Comparison of ENCODE assay signal across 9 cellular contexts in the genomic region with DNA sequence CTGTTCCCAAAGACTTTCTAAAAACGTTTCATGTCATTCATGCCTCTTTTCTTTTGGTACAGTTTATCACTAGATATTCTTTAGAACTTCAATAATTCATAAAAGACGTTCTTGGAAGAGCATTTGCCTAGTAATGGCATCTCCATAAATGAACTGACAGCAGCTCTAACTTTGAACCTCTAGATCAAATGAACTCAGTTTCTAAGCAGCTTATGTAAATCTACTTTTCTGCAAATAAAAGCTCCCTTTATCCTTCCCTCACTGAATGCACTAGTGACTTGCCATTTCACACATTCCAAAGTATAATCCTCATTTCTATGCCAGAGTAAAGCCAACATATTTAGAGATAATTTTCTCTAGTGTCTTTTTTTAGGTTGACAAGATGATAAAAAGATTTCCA.
"Had no signal": no experiment of that assay in that cellular context is flagged by ENCODE, and none has a peak within 500 bp of the region (broad histone marks: within the 10 kb centered on the region; RNA-seq: fewer than 3 reads in every experiment).

No MANE protein-coding gene starts in this region.

- FAIRE-seq: HTR-8/SVneo, K562 had no signal

- H3K27ac Mint-ChIP-seq: HFFc6 had no signal

- ATAC-seq: HCT116, K562 had no signal

- H3K4me3 Mint-ChIP-seq: HFFc6 had no signal

- DNase-seq: GM23248, GOT3, H7, HFFc6, IMR-90, KG1 had no signal
